In genomic region chr16:64313726-64314125, GRCh38 we compare ENCODE assay signal across 18 cellular contexts.
"Had no signal": no experiment of that assay in that cellular context is flagged by ENCODE, and none has a peak within 500 bp of the region (broad histone marks: within the 10 kb centered on the region; RNA-seq: fewer than 3 reads in every experiment).

No MANE protein-coding gene starts in this region.

- H3K9ac ChIP-seq: SK-N-SH had no signal

- H3K9me2 ChIP-seq: SK-N-SH had no signal

- H3K4me2 ChIP-seq: SK-N-SH had no signal

- H3K9me3 ChIP-seq: SK-N-SH had no signal

- H3K27ac ChIP-seq: RWPE1 had no signal

- DNase-seq: IMR-90, Kasumi-1, KG1, MV-4-11, NCI-H1092, NCI-H1105 treated with DMSO at 0.1 percent for 48 hours, NCI-H1694 treated with DMSO at 0.1 percent for 48 hours, NCI-H1930, NCI-H2107, NCI-H2227 treated with DMSO at 0.1 percent for 48 hours, NCI-H524, NCI-H526 treated with DMSO at 0.1 percent for 48 hours, SHP77, SK-N-SH, SW 1271, T-cell had no signal

- ATAC-seq: HepG2, T-cell had no signal
